Comparison of ENCODE assay signal across 8 cellular contexts in genomic region chr1:215568287-215568692, GRCh38. TPM values are rescaled to one million over a fixed set of nuclear protein-coding genes. Genes with fewer than 3 reads are reported as not detected.
A peak's percentile ranks its signal among the peaks of the same experiment; 100 is the strongest.
DNase-seq lines count a peak whose midpoint lies in the region; ATAC-seq and FAIRE-seq lines count a peak whose summit lies in the region.

No MANE protein-coding gene starts in this region.

- peaks cover 1 to 3% of the 10 kb centered on the region in 2 donors for H3K36me3 Mint-ChIP-seq in activated T-cell treated with anti-CD3 and anti-CD28 coated beads, Interleukin-2, amount 50 U/mL, for 72 hours (ENCODE audit: insufficient read depth in 2 of 2)
- no peaks in the 10 kb centered on the region for H3K36me3 Mint-ChIP-seq in stimulated activated memory B cell treated with anti-CD40 and anti-IgM and Interleukin-4, amounts not matched to agents 10 μg/mL and 1 μg/mL and 100 μg/mL, for 72 hours

- FAIRE-seq in islet of Langerhans (lab: Jason Lieb, UNC), result peak; percentile 36

- DNase-seq in activated T-cell treated with anti-CD3 and anti-CD28 coated beads, Interleukin-2, amount 50 U/mL, for 72 hours, result no peak
- no peak for DNase-seq in activated T-cell treated with anti-CD3 and anti-CD28 coated beads, Interleukin-2, amount 50 U/mL, for 48 hours
- DNase-seq in NCI-H446 treated with DMSO at 0.1 percent for 48 hours (lab: John Stamatoyannopoulos, UW) (peak; percentile 65), caudate nucleus (lab: John Stamatoyannopoulos, UW) (peak in 32 of 61 donors; percentile 1 to 52 (median 18)), NCI-H2029 (lab: John Stamatoyannopoulos, UW) (no peak), middle frontal gyrus (ENCODE audit: extremely low spot score, low spot score) (no peak)

- H3K4me3 Mint-ChIP-seq in activated T-cell treated with anti-CD3 and anti-CD28 coated beads, Interleukin-2, amount 50 U/mL, for 72 hours, result peak overlapping the region; percentile 86 to 93
- peak overlapping the region; percentile 94 for H3K4me3 Mint-ChIP-seq in stimulated activated memory B cell treated with anti-CD40 and anti-IgM and Interleukin-4, amounts not matched to agents 10 μg/mL and 1 μg/mL and 100 μg/mL, for 72 hours

- H3K27ac ChIP-seq in caudate nucleus (ENCODE audit: low read depth, low read length), result peak overlapping the region; percentile 82

- no peak for ATAC-seq in activated T-cell treated with anti-CD3 and anti-CD28 coated beads, Interleukin-2, amount 50 U/mL, for 72 hours (replicated peaks in 1 of 2)
- no peak for ATAC-seq in stimulated activated memory B cell treated with anti-CD40 and anti-IgM and Interleukin-4, amounts not matched to agents 10 μg/mL and 1 μg/mL and 100 μg/mL, for 72 hours

- H3K9me3 Mint-ChIP-seq in activated T-cell treated with anti-CD3 and anti-CD28 coated beads, Interleukin-2, amount 50 U/mL, for 72 hours, result no peaks in the 10 kb centered on the region
- no peaks in the 10 kb centered on the region for H3K9me3 Mint-ChIP-seq in stimulated activated memory B cell treated with anti-CD40 and anti-IgM and Interleukin-4, amounts not matched to agents 10 μg/mL and 1 μg/mL and 100 μg/mL, for 72 hours

- H3K27me3 Mint-ChIP-seq in activated T-cell treated with anti-CD3 and anti-CD28 coated beads, Interleukin-2, amount 50 U/mL, for 72 hours (ENCODE audit: low read depth), result no peaks in the 10 kb centered on the region
- H3K27me3 Mint-ChIP-seq in stimulated activated memory B cell treated with anti-CD40 and anti-IgM and Interleukin-4, amounts not matched to agents 10 μg/mL and 1 μg/mL and 100 μg/mL, for 72 hours, result peaks cover 20% of the 10 kb centered on the region

- peaks cover 26% of the 10 kb centered on the region for H3K4me1 Mint-ChIP-seq in activated T-cell treated with anti-CD3 and anti-CD28 coated beads, Interleukin-2, amount 50 U/mL, for 72 hours (ENCODE audit: low read depth)
- peaks cover 30% of the 10 kb centered on the region for H3K4me1 Mint-ChIP-seq in stimulated activated memory B cell treated with anti-CD40 and anti-IgM and Interleukin-4, amounts not matched to agents 10 μg/mL and 1 μg/mL and 100 μg/mL, for 72 hours

- peak overlapping the region; percentile 24 for H3K27ac Mint-ChIP-seq in activated T-cell treated with anti-CD3 and anti-CD28 coated beads, Interleukin-2, amount 50 U/mL, for 72 hours
- H3K27ac Mint-ChIP-seq in stimulated activated memory B cell treated with anti-CD40 and anti-IgM and Interleukin-4, amounts not matched to agents 10 μg/mL and 1 μg/mL and 100 μg/mL, for 72 hours, result no peak overlapping the region

RNA-seq across cellular contexts. Expression of gene KCTD3, which starts 1.2 kb away (rescaled TPM):
- 1 to 10 TPM; 4.5 to 4.7 TPM for total RNA-seq in activated T-cell treated with anti-CD3 and anti-CD28 coated beads, Interleukin-2, amount 50 U/mL, for 72 hours

Comparison
In these comparisons a context has a peak if more than half of its experiments do, and no peak if none do; other contexts are left out.
1. DNase-seq: peak in NCI-H446 treated with DMSO at 0.1 percent for 48 hours (single experiment) and caudate nucleus (32 of 61); none in activated T-cell treated with anti-CD3 and anti-CD28 coated beads, Interleukin-2, amount 50 U/mL, for 72 hours (0 of 2), activated T-cell treated with anti-CD3 and anti-CD28 coated beads, Interleukin-2, amount 50 U/mL, for 48 hours (0 of 2), NCI-H2029 (single experiment) and middle frontal gyrus (single experiment).